In genomic region chr9:15287309-15287708, GRCh38 we compare ENCODE assay signal across 1 cellular context.
TF ChIP-seq lines count a peak whose summit lies in the region.

No MANE protein-coding gene starts in this region.

TF ChIP-seq in K562, 482 proteins besides CTCF, POLR2A, EP300 and RAD21 (continued from another document and continues in another):
- TF ChIP-seq RBBP5 (IDR thresholded peaks at IDR 0.05; ENCODE audit: borderline replicate concordance, insufficient read depth, low read length, poor library complexity, severe bottlenecking), result no peak
- TF ChIP-seq TSC22D4 (tag; IDR thresholded peaks at IDR 0.05), result no peak
- no peak for TF ChIP-seq ZNF561 (CRISPR knock-in tag; conservative IDR thresholded peaks at IDR 0.05)
- TF ChIP-seq FOXA1 (IDR thresholded peaks at IDR 0.05; ENCODE audit: borderline replicate concordance), result no peak
- TF ChIP-seq KAT7 (CRISPR knock-in tag; IDR thresholded peaks at IDR 0.05; ENCODE audit: borderline replicate concordance), result no peak
- TF ChIP-seq ZNF23 (CRISPR knock-in tag; IDR thresholded peaks at IDR 0.05), result no peak
- no peak for TF ChIP-seq CREB3 (tag; conservative IDR thresholded peaks at IDR 0.05; ENCODE audit: low read depth)
- no peak for TF ChIP-seq HIVEP1 (CRISPR knock-in tag; IDR thresholded peaks at IDR 0.05)
- no peak for TF ChIP-seq MYBL2 (IDR thresholded peaks at IDR 0.05; ENCODE audit: low read depth)
- no peak for TF ChIP-seq MYBL2 (CRISPR knock-in tag; IDR thresholded peaks at IDR 0.05; ENCODE audit: borderline replicate concordance)
- no peak for TF ChIP-seq ZBTB49 (CRISPR knock-in tag; IDR thresholded peaks at IDR 0.05; ENCODE audit: borderline replicate concordance)
- TF ChIP-seq ZNF146 (CRISPR knock-in tag; IDR thresholded peaks at IDR 0.05; ENCODE audit: unreplicated experiment), result no peak
- TF ChIP-seq HMGN3 (IDR thresholded peaks at IDR 0.05; ENCODE audit: borderline replicate concordance, extremely low read depth, insufficient read length, low read depth, low read length), result no peak
- no peak for TF ChIP-seq MAFF (IDR thresholded peaks at IDR 0.05; ENCODE audit: low read length)
- no peak for TF ChIP-seq STAT5B (CRISPR knock-in tag; IDR thresholded peaks at IDR 0.05)
- TF ChIP-seq ZNF707 (CRISPR knock-in tag; conservative IDR thresholded peaks at IDR 0.05), result no peak
- TF ChIP-seq ZNF696 (CRISPR knock-in tag; conservative IDR thresholded peaks at IDR 0.05), result no peak
- TF ChIP-seq MYNN (IDR thresholded peaks at IDR 0.05), result no peak
- no peak for TF ChIP-seq MYNN (CRISPR knock-in tag; IDR thresholded peaks at IDR 0.05)
- TF ChIP-seq TEAD1 (CRISPR knock-in tag; IDR thresholded peaks at IDR 0.05), result peak in 1 of 2 experiments; percentile 65; a peak in 1 of 4 replicates
- TF ChIP-seq CBFA2T2 (conservative IDR thresholded peaks at IDR 0.05), result peak; percentile 12; the same call in 1 of the 2 replicates
- TF ChIP-seq CC2D1A (IDR thresholded peaks at IDR 0.05), result no peak
- no peak for TF ChIP-seq ZNF165 (CRISPR knock-in tag; IDR thresholded peaks at IDR 0.05; ENCODE audit: borderline replicate concordance)
- no peak for TF ChIP-seq KAT2B (IDR thresholded peaks at IDR 0.05; ENCODE audit: low read depth, low read length)
- TF ChIP-seq HES1 (IDR thresholded peaks at IDR 0.05; ENCODE audit: low read depth), result no peak
- no peak for TF ChIP-seq POLR3G (IDR thresholded peaks at IDR 0.05; ENCODE audit: extremely low read depth, insufficient read length, insufficient replicate concordance)
- no peak for TF ChIP-seq U2AF1 (optimal IDR thresholded peaks at IDR 0.05; ENCODE audit: low read depth, low read length)
- TF ChIP-seq CLOCK (CRISPR knock-in tag; IDR thresholded peaks at IDR 0.05; ENCODE audit: borderline replicate concordance), result no peak
- TF ChIP-seq RBFOX2 (IDR thresholded peaks at IDR 0.05; ENCODE audit: low read depth, low read length), result no peak
- TF ChIP-seq ZNF584 (CRISPR knock-in tag; IDR thresholded peaks at IDR 0.05; ENCODE audit: low read depth), result no peak
- TF ChIP-seq HNRNPLL (IDR thresholded peaks at IDR 0.05; ENCODE audit: low read depth, low read length, poor library complexity, severe bottlenecking), result no peak
- no peak for TF ChIP-seq KDM4B (IDR thresholded peaks at IDR 0.05; ENCODE audit: borderline replicate concordance in 2 of 2, low read depth in 1 of 2)
- TF ChIP-seq PREB (CRISPR knock-in tag; IDR thresholded peaks at IDR 0.05), result no peak
- TF ChIP-seq TCF7 (IDR thresholded peaks at IDR 0.05; ENCODE audit: borderline replicate concordance), result no peak
- TF ChIP-seq ADNP (tag; IDR thresholded peaks at IDR 0.05), result no peak
- peak; percentile 51 for TF ChIP-seq CBFA2T3 (IDR thresholded peaks at IDR 0.05)
- no peak for TF ChIP-seq MCM5 (IDR thresholded peaks at IDR 0.05; ENCODE audit: low read depth)
- TF ChIP-seq FOXP1 (CRISPR knock-in tag; IDR thresholded peaks at IDR 0.05), result no peak
- no peak for TF ChIP-seq CGGBP1 (CRISPR knock-in tag; IDR thresholded peaks at IDR 0.05)
- no peak for TF ChIP-seq FIP1L1 (IDR thresholded peaks at IDR 0.05; ENCODE audit: low read depth, low read length, poor library complexity, severe bottlenecking)
- TF ChIP-seq MECOM (CRISPR knock-in tag; IDR thresholded peaks at IDR 0.05), result no peak
- TF ChIP-seq RBM15 (IDR thresholded peaks at IDR 0.05; ENCODE audit: insufficient read depth, low read length), result no peak
- no peak for TF ChIP-seq WHSC1 (IDR thresholded peaks at IDR 0.05; ENCODE audit: low read length)
- no peak for TF ChIP-seq SREBF2 (CRISPR knock-in tag; IDR thresholded peaks at IDR 0.05)
- TF ChIP-seq L3MBTL2 (IDR thresholded peaks at IDR 0.05), result peak; percentile 62
- no peak for TF ChIP-seq PHF20 (IDR thresholded peaks at IDR 0.05; ENCODE audit: partially characterized antibody)
- no peak for TF ChIP-seq YBX1 (IDR thresholded peaks at IDR 0.05)
- 0 out of 2 replicates have a peak, but pooled peaks have one; percentile 22 for TF ChIP-seq MGA (IDR thresholded peaks at IDR 0.05)
- no peak for TF ChIP-seq ZBTB7A (IDR thresholded peaks at IDR 0.05; ENCODE audit: borderline replicate concordance, control insufficient read depth, low read depth, low read length)
- peak; percentile 22; the same call in 1 of the 2 replicates for TF ChIP-seq USF2 (CRISPR knock-in tag; IDR thresholded peaks at IDR 0.05)
